Comparison of ENCODE assay signal across 8 cellular contexts in the genomic region with DNA sequence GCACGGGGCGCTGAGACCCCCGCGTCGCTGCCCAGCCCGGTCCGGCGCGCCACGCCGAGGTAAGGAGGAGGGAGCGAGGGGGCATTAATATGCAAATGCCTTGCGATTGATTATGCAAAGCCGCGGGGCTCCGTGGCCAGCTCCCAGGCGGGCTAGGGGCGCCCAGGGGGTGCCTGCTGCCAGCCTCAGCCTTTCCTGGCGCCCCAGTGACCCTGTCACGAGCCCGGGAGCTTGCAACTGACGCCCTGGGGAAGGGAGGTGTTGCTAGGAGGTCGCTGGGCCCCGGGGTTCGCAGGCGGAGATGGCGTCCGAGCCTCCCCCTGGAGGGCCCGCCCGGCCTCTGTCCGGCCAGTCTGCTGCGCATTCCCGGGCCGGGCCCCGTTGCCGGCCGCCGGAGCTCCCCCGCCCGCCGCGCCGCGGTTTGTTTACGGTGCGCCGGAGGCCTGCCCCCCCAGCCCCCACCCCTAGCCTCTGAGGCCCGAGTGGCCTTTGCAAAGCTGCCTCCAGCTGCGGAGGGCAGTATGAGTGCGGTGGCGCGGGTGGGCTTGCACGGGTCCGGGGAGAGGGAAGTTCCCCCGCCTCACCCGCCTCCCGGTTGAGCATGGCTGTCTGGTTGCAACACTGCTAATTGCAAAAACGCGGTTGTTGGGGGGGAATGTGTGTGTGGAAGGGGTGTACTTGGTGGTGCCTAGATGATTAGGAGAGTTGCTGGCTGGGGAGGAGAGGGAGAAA. TPM values are rescaled to one million over a fixed set of nuclear protein-coding genes. Genes with fewer than 3 reads are reported as not detected.
A peak's percentile ranks its signal among the peaks of the same experiment; 100 is the strongest.
DNase-seq lines count a peak whose midpoint lies in the region; ATAC-seq and TF ChIP-seq lines count a peak whose summit lies in the region.

No MANE protein-coding gene starts in this region.

- H3K27ac ChIP-seq in AG04450 (ENCODE audit: low read depth, low read length): no peak overlapping the region

- no peaks in the 10 kb centered on the region for H3K9me3 Mint-ChIP-seq in WTC11
- H3K9me3 Mint-ChIP-seq in naive thymus-derived CD8-positive, alpha-beta T cell: no peaks in the 10 kb centered on the region

- no peaks in the 10 kb centered on the region for H3K36me3 Mint-ChIP-seq in WTC11
- no peaks in the 10 kb centered on the region for H3K36me3 Mint-ChIP-seq in naive thymus-derived CD8-positive, alpha-beta T cell

- peaks cover 64% of the 10 kb centered on the region for H3K4me1 Mint-ChIP-seq in WTC11
- peaks cover 41 to 59% (median 54%) of the 10 kb centered on the region in 4 donors for H3K4me1 Mint-ChIP-seq in naive thymus-derived CD8-positive, alpha-beta T cell

- no peaks in the 10 kb centered on the region; the same call in 1 of the 2 replicates for H3K9me3 ChIP-seq in AG04450 (ENCODE audit: control insufficient read depth, insufficient read depth, low read length)

- CTCF ChIA-PET in AG04450 (lab: Charles Lee): interaction anchor here (0.7 to 4.9 kb wide), 5 partner anchors 9 to 50 kb away, joined by 3 to 60 read pairs (median 5); partner anchors contain the start of gene MED24
- CTCF ChIA-PET in WTC11 (lab: Charles Lee): interaction anchor here (0.6 to 11.2 kb wide), 18 partner anchors 9 to 441 kb away, joined by 3 to 252 read pairs (median 7); partner anchors contain the start of genes MED24, MSL1 and NR1D1

- peaks cover 3% of the 10 kb centered on the region for H3K27me3 ChIP-seq in AG04450 (ENCODE audit: control insufficient read depth, insufficient read depth, low read length)

- peak overlapping the region; percentile 86 for H3K4me3 Mint-ChIP-seq in WTC11
- H3K4me3 Mint-ChIP-seq in naive thymus-derived CD8-positive, alpha-beta T cell: peak overlapping the region; percentile 88 to 99 (median 92)

- ATAC-seq in GM19025 (IDR thresholded peaks at IDR 0.05; ENCODE audit: low read depth, unreplicated experiment) (peak; percentile 46), WTC11 (peak; percentile 55), esophagus mucosa (peak; percentile 22)
- peak; percentile 24 to 26 for ATAC-seq in naive thymus-derived CD8-positive, alpha-beta T cell

- peak overlapping the region; percentile 90 for H3K4me3 ChIP-seq in AG04450 (ENCODE audit: low read depth, low read length)

- no peak overlapping the region for H3K27ac Mint-ChIP-seq in WTC11
- peak overlapping the region; percentile 48 to 96 (median 88) for H3K27ac Mint-ChIP-seq in naive thymus-derived CD8-positive, alpha-beta T cell

- POLR2A ChIA-PET in AG04450 (lab: Yijun Ruan, JAX): interaction anchor here (0.5 to 1.3 kb wide), 3 partner anchors 9 to 48 kb away, joined by 3 to 6 read pairs (median 5); partner anchors contain the start of gene MED24
- POLR2A ChIA-PET in WTC11 (lab: Charles Lee): interaction anchor here (0.6 to 1.5 kb wide), 6 partner anchors 9 to 60 kb away, joined by 3 to 8 read pairs (median 4); partner anchors contain the start of gene MED24
- POLR2A ChIA-PET in naive thymus-derived CD8-positive, alpha-beta T cell (lab: Charles Lee): interaction anchor here (0.6 to 17.1 kb wide), 12 partner anchors 9 to 403 kb away, joined by 3 to 260 read pairs (median 6); partner anchors contain the start of genes CASC3, MED24 and NR1D1

- DNase-seq in AG04450 (ENCODE audit: low read depth, low spot score) (no peak), HuH-7.5 (ENCODE audit: low spot score) (peak; percentile 54), WTC11 (ENCODE audit: low spot score) (peak; percentile 59), kidney glomerular epithelial cell (lab: John Stamatoyannopoulos, UW) (no peak), DMS79 treated with DMSO at 0.1 percent for 48 hours (lab: John Stamatoyannopoulos, UW) (no peak)
- DNase-seq in naive thymus-derived CD8-positive, alpha-beta T cell: peak in 7 of 10 donors; percentile 18 to 62 (median 28)

- TF ChIP-seq CTCF in AG04450 (IDR thresholded peaks at IDR 0.05; ENCODE audit: low read depth, low read length) (no peak), WTC11 (IDR thresholded peaks at IDR 0.05) (no peak)

- peaks cover 29% of the 10 kb centered on the region for H3K27me3 Mint-ChIP-seq in WTC11 (ENCODE audit: low read depth)
- H3K27me3 Mint-ChIP-seq in naive thymus-derived CD8-positive, alpha-beta T cell: no peaks in the 10 kb centered on the region

TF ChIP-seq in WTC11, 78 proteins besides CTCF, POLR2A, EP300 and RAD21 (continues in another document):
- 0 out of 2 replicates have a peak, but pooled peaks have one; percentile 23 for TF ChIP-seq TP53 (CRISPR knock-in tag; IDR thresholded peaks at IDR 0.05)
- TF ChIP-seq ZNF532 (CRISPR knock-in tag; IDR thresholded peaks at IDR 0.05; ENCODE audit: borderline replicate concordance): no peak
- TF ChIP-seq NFE2L1 (CRISPR knock-in tag; IDR thresholded peaks at IDR 0.05): no peak
- no peak for TF ChIP-seq ZNF512 (CRISPR knock-in tag; IDR thresholded peaks at IDR 0.05; ENCODE audit: borderline replicate concordance)
- TF ChIP-seq CREM (CRISPR knock-in tag; IDR thresholded peaks at IDR 0.05): 0 out of 2 replicates have a peak, but pooled peaks have one; percentile 27
- TF ChIP-seq ZNF232 (CRISPR knock-in tag; IDR thresholded peaks at IDR 0.05): 0 out of 2 replicates have a peak, but pooled peaks have one; percentile 17
- 0 out of 2 replicates have a peak, but pooled peaks have one; percentile 13 for TF ChIP-seq ETV6 (CRISPR knock-in tag; IDR thresholded peaks at IDR 0.05)

RNA-seq across cellular contexts. Expression of gene THRA, which starts 0.4 kb away (rescaled TPM):
- 25.2 and 32.0 TPM in 2 replicates for polyA plus RNA-seq in AG04450 (2011; rRNA removed)
- polyA minus RNA-seq in AG04450 (2011; rRNA and poly(A)+ RNA removed): 20.2 and 24.6 TPM in 2 replicates
- 11.9 to 15.9 TPM (median 12.0 TPM) in 3 replicates for total RNA-seq in WTC11 (2021)
- 9.4 TPM for total RNA-seq in esophagus mucosa
- 10 to 100 TPM; 53.6 to 54.2 TPM for total RNA-seq in naive thymus-derived CD8-positive, alpha-beta T cell
- polyA plus RNA-seq in naive thymus-derived CD8-positive, alpha-beta T cell: 10 to 100 TPM; 11.3 to 23.3 (median 22.2) TPM

RNA-seq across cellular contexts. Expression of gene MED24, which starts 9.0 kb away (rescaled TPM):
- 47.0 and 54.0 TPM in 2 replicates for polyA plus RNA-seq in AG04450 (2011; rRNA removed)
- polyA minus RNA-seq in AG04450 (2011; rRNA and poly(A)+ RNA removed): 59.4 and 92.8 TPM in 2 replicates
- total RNA-seq in WTC11 (2021) (95.5 to 107 TPM (median 103 TPM) in 3 replicates), esophagus mucosa (55.9 TPM)
- 100 to 1,000 TPM; 104 TPM for total RNA-seq in naive thymus-derived CD8-positive, alpha-beta T cell
- 10 to 100 TPM; 37.3 to 67.7 (median 42.1) TPM for polyA plus RNA-seq in naive thymus-derived CD8-positive, alpha-beta T cell

RNA-seq across cellular contexts. Expression of gene NR1D1, which starts 37.2 kb away (rescaled TPM):
- 0.62 and 1.0 TPM in 2 replicates for polyA plus RNA-seq in AG04450 (2011; rRNA removed)
- 2.0 and 3.1 TPM in 2 replicates for polyA minus RNA-seq in AG04450 (2011; rRNA and poly(A)+ RNA removed)
- total RNA-seq in WTC11 (2021) (5.6 to 7.6 TPM (median 6.2 TPM) in 3 replicates), esophagus mucosa (14.6 TPM)
- total RNA-seq in naive thymus-derived CD8-positive, alpha-beta T cell: 10 to 100 TPM; 18.2 to 19.2 TPM
- 1 to 10 TPM; 3.9 to 9.9 (median 6.4) TPM for polyA plus RNA-seq in naive thymus-derived CD8-positive, alpha-beta T cell

RNA-seq across cellular contexts. Expression of gene CSF3, which starts 48.0 kb away (rescaled TPM):
- polyA plus RNA-seq in AG04450 (2011; rRNA removed): 0.05 TPM in 1 of 2 replicates, not detected in the other
- polyA minus RNA-seq in AG04450 (2011; rRNA and poly(A)+ RNA removed): not detected in 2 replicates
- total RNA-seq in WTC11 (2021): not detected in 3 replicates
- total RNA-seq in esophagus mucosa: 0.64 TPM
- total RNA-seq in naive thymus-derived CD8-positive, alpha-beta T cell: not detected
- not detected for polyA plus RNA-seq in naive thymus-derived CD8-positive, alpha-beta T cell

RNA-seq across cellular contexts. Expression of gene MSL1, which starts 58.6 kb away (rescaled TPM):
- polyA plus RNA-seq in AG04450 (2011; rRNA removed): 69.8 and 92.2 TPM in 2 replicates
- polyA minus RNA-seq in AG04450 (2011; rRNA and poly(A)+ RNA removed): 37.4 and 53.7 TPM in 2 replicates
- total RNA-seq in WTC11 (2021) (69.2 to 78.1 TPM (median 73.7 TPM) in 3 replicates), esophagus mucosa (36.1 TPM)
- total RNA-seq in naive thymus-derived CD8-positive, alpha-beta T cell: 100 to 1,000 TPM; 132 to 135 TPM
- 10 to 100 TPM in 1 of 3 donors, 1 to 10 TPM in 2; 6.8 to 12.8 (median 9.2) TPM for polyA plus RNA-seq in naive thymus-derived CD8-positive, alpha-beta T cell

Comparison
In these comparisons a context has a peak if more than half of its experiments do, and no peak if none do; other contexts are left out.
1. DNase-seq: peak in HuH-7.5 (single experiment), WTC11 (single experiment) and naive thymus-derived CD8-positive, alpha-beta T cell (7 of 10); none in AG04450 (single experiment), kidney glomerular epithelial cell (single experiment) and DMS79 treated with DMSO at 0.1 percent for 48 hours (single experiment).
2. Peak in every context shown above with its lines, with median percentiles within 50 percentile points of each other: ATAC-seq.